ENCODE assay signal across 1 cellular context in genomic region chr2:101252408-101253012, GRCh38.
TF ChIP-seq lines count a peak whose summit lies in the region.

TSS of gene CNOT11 (plus strand) at chr2:101252886. CDS start at chr2:101252965, 79 bp downstream.

TF ChIP-seq in HepG2, 621 proteins besides CTCF, POLR2A, EP300 and RAD21 (continued from another document and continues in another):
- TF ChIP-seq HCFC1 (IDR thresholded peaks at IDR 0.05; ENCODE audit: low read depth, low read length) (peak; percentile 48; the same call in 1 of the 2 replicates), YEATS2 (CRISPR knock-in tag; IDR thresholded peaks at IDR 0.05; ENCODE audit: borderline replicate concordance) (peak; percentile 71; the same call in 1 of the 2 replicates), PHF20 (CRISPR knock-in tag; IDR thresholded peaks at IDR 0.05) (peak; percentile 86), TCF7L2 (IDR thresholded peaks at IDR 0.05; ENCODE audit: low read depth, low read length) (no peak), PATZ1 (CRISPR knock-in tag; IDR thresholded peaks at IDR 0.05) (peak; percentile 66; the same call in 1 of the 2 replicates), NR1H2 (CRISPR knock-in tag; IDR thresholded peaks at IDR 0.05; ENCODE audit: borderline replicate concordance, low read depth) (no peak), WIZ (CRISPR knock-in tag; IDR thresholded peaks at IDR 0.05) (no peak), MXD4 (CRISPR knock-in tag; IDR thresholded peaks at IDR 0.05) (peak; percentile 51; the same call in 1 of the 2 replicates), ZNF704 (CRISPR knock-in tag; IDR thresholded peaks at IDR 0.05; ENCODE audit: borderline replicate concordance) (peak; percentile 11; the same call in 1 of the 2 replicates), ZNF629 (CRISPR knock-in tag; conservative IDR thresholded peaks at IDR 0.05) (no peak; the same call in 1 of the 2 replicates), ZNF230 (CRISPR knock-in tag; IDR thresholded peaks at IDR 0.05) (no peak; the same call in 1 of the 2 replicates), ZNF337 (CRISPR knock-in tag; IDR thresholded peaks at IDR 0.05; ENCODE audit: borderline replicate concordance, low read depth) (0 out of 2 replicates have a peak, but pooled peaks have one; percentile 48), TBP (CRISPR knock-in tag; IDR thresholded peaks at IDR 0.05) (no peak), SCMH1 (CRISPR knock-in tag; IDR thresholded peaks at IDR 0.05; ENCODE audit: borderline replicate concordance) (no peak), SPEN (CRISPR knock-in tag; IDR thresholded peaks at IDR 0.05; ENCODE audit: low read depth) (peak; percentile 79), TBX2 (CRISPR knock-in tag; IDR thresholded peaks at IDR 0.05; ENCODE audit: borderline replicate concordance) (peak; percentile 73; the same call in 1 of the 2 replicates), JARID2 (CRISPR knock-in tag; IDR thresholded peaks at IDR 0.05; ENCODE audit: insufficient replicate concordance) (peak; percentile 38), NAIF1 (CRISPR knock-in tag; IDR thresholded peaks at IDR 0.05; ENCODE audit: borderline replicate concordance) (peak; percentile 79; the same call in 1 of the 2 replicates), MXD3 (CRISPR knock-in tag; IDR thresholded peaks at IDR 0.05) (peak; percentile 81; the same call in 1 of the 2 replicates), ZNF143 (CRISPR knock-in tag; IDR thresholded peaks at IDR 0.05) (peak; percentile 49; the same call in 1 of the 2 replicates), ZBTB20 (CRISPR knock-in tag; IDR thresholded peaks at IDR 0.05; ENCODE audit: borderline replicate concordance, low read depth) (peak; percentile 82), CREB3 (CRISPR knock-in tag; IDR thresholded peaks at IDR 0.05) (no peak), ZFP90 (CRISPR knock-in tag; IDR thresholded peaks at IDR 0.05; ENCODE audit: borderline replicate concordance) (peak; percentile 28; the same call in 1 of the 2 replicates), STAT6 (CRISPR knock-in tag; IDR thresholded peaks at IDR 0.05; ENCODE audit: borderline replicate concordance) (no peak; the same call in 1 of the 2 replicates), MLLT10 (CRISPR knock-in tag; IDR thresholded peaks at IDR 0.05) (no peak), ZNF766 (CRISPR knock-in tag; IDR thresholded peaks at IDR 0.05; ENCODE audit: borderline replicate concordance) (no peak), RERE (CRISPR knock-in tag; IDR thresholded peaks at IDR 0.05; ENCODE audit: low read depth) (0 out of 2 replicates have a peak, but pooled peaks have one; percentile 33), MAF1 (CRISPR knock-in tag; IDR thresholded peaks at IDR 0.05; ENCODE audit: borderline replicate concordance) (no peak; the same call in 1 of the 2 replicates), ONECUT2 (CRISPR knock-in tag; IDR thresholded peaks at IDR 0.05) (no peak), KDM3A (CRISPR knock-in tag; IDR thresholded peaks at IDR 0.05; ENCODE audit: low read depth) (peak; percentile 79), HNRNPLL (IDR thresholded peaks at IDR 0.05; ENCODE audit: low read depth, low read length, poor library complexity, severe bottlenecking) (peak; percentile 89), ZMYM4 (CRISPR knock-in tag; IDR thresholded peaks at IDR 0.05) (peak; percentile 80), ZNF761 (CRISPR knock-in tag; conservative IDR thresholded peaks at IDR 0.05) (peak; percentile 90; the same call in 1 of the 2 replicates), SUZ12 (IDR thresholded peaks at IDR 0.05; ENCODE audit: low read depth, low read length) (no peak), ZNF446 (CRISPR knock-in tag; IDR thresholded peaks at IDR 0.05) (no peak), ARID3A (IDR thresholded peaks at IDR 0.05; ENCODE audit: low read depth, low read length) (no peak), NBN (conservative IDR thresholded peaks at IDR 0.05) (no peak), ZNF317 (CRISPR knock-in tag; IDR thresholded peaks at IDR 0.05) (peak; percentile 80), FOXC1 (CRISPR knock-in tag; IDR thresholded peaks at IDR 0.05; ENCODE audit: borderline replicate concordance) (peak; percentile 47; the same call in 1 of the 2 replicates), FUBP1 (CRISPR knock-in tag; IDR thresholded peaks at IDR 0.05; ENCODE audit: borderline replicate concordance) (no peak), GMEB2 (CRISPR knock-in tag; IDR thresholded peaks at IDR 0.05; ENCODE audit: low read depth) (no peak; the same call in 1 of the 2 replicates), GATAD2A (CRISPR knock-in tag; IDR thresholded peaks at IDR 0.05) (peak; percentile 56)
